ENCODE assay signal across 7 cellular contexts in genomic region chr12:105332286-105332685, GRCh38. TPM values are rescaled to one million over a fixed set of nuclear protein-coding genes. Genes with fewer than 3 reads are reported as not detected.
A peak's percentile ranks its signal among the peaks of the same experiment; 100 is the strongest.
DNase-seq lines count a peak whose midpoint lies in the region; ATAC-seq, FAIRE-seq and TF ChIP-seq lines count a peak whose summit lies in the region.
"Not testable (repeated sequence)": the region's sequence is repeated elsewhere in the genome, so short reads cannot be mapped to it uniquely, and the experiment has no call there.

No MANE protein-coding gene starts in this region.

- H3K36me3 ChIP-seq in KMS-11 (ENCODE audit: insufficient read depth); endodermal cell (ENCODE audit: control insufficient read depth, insufficient read depth, low read length); keratinocyte (ENCODE audit: control insufficient read depth in 2 of 2, extremely low read depth in 1 of 2, insufficient read depth in 2 of 2, low read length in 2 of 2); prostate gland: not testable (repeated sequence)

- 87 to 94% methylated on average over 5 to 6 of the region's 6 CpGs for WGBS in endodermal cell (ENCODE audit: insufficient coverage in 1 of 2, insufficient read length in 1 of 2), 2 experiments
- 92% methylated on average over 6 of the region's 6 CpGs for WGBS in prostate gland

- peaks cover 27% of the 10 kb centered on the region for H3K36me3 Mint-ChIP-seq in T-helper 1 cell treated with Interleukin-12 subunit alpha and Interleukin-12 subunit beta and Interleukin-4 antibody, amounts not matched to agents 30 μg/mL and 1 μg/mL, for 36 hours (ENCODE audit: low read depth)
- H3K36me3 Mint-ChIP-seq in activated naive CD8-positive, alpha-beta T cell treated with anti-CD3 and anti-CD28 coated beads, Interleukin-2, amount 10 ng/mL, durations not matched to agents 7 days and 5 days = peaks cover 43% of the 10 kb centered on the region
- H3K36me3 Mint-ChIP-seq in endodermal cell (ENCODE audit: low read depth) = not testable (repeated sequence)

- not testable (repeated sequence) for H3K27me3 ChIP-seq in KMS-11 (ENCODE audit: insufficient read depth, low read depth); keratinocyte (ENCODE audit: control insufficient read depth, extremely low read depth, insufficient read depth, low read length); prostate gland (replicated peaks; ENCODE audit: insufficient read depth)
- H3K27me3 ChIP-seq in endodermal cell (ENCODE audit: control insufficient read depth, insufficient read depth, low read length, poor library complexity, severe bottlenecking) = peaks cover 14% of the 10 kb centered on the region

- H3K27ac Mint-ChIP-seq in T-helper 1 cell treated with Interleukin-12 subunit alpha and Interleukin-12 subunit beta and Interleukin-4 antibody, amounts not matched to agents 30 μg/mL and 1 μg/mL, for 36 hours = peak overlapping the region; percentile 87
- peak overlapping the region; percentile 73 for H3K27ac Mint-ChIP-seq in activated naive CD8-positive, alpha-beta T cell treated with anti-CD3 and anti-CD28 coated beads, Interleukin-2, amount 10 ng/mL, durations not matched to agents 7 days and 5 days
- not testable (repeated sequence) for H3K27ac Mint-ChIP-seq in endodermal cell

- H3K4me1 Mint-ChIP-seq in T-helper 1 cell treated with Interleukin-12 subunit alpha and Interleukin-12 subunit beta and Interleukin-4 antibody, amounts not matched to agents 30 μg/mL and 1 μg/mL, for 36 hours (ENCODE audit: low read depth) = peaks cover 67% of the 10 kb centered on the region
- peaks cover 69% of the 10 kb centered on the region for H3K4me1 Mint-ChIP-seq in activated naive CD8-positive, alpha-beta T cell treated with anti-CD3 and anti-CD28 coated beads, Interleukin-2, amount 10 ng/mL, durations not matched to agents 7 days and 5 days
- H3K4me1 Mint-ChIP-seq in endodermal cell = peaks cover 18% of the 10 kb centered on the region

- H3K4me2 ChIP-seq in KMS-11 = peak overlapping the region; percentile 71; the same call in 1 of the 2 replicates
- H3K4me2 ChIP-seq in keratinocyte (ENCODE audit: control insufficient read depth, extremely low read depth, insufficient read depth, low read depth, low read length) = peak overlapping the region; percentile 97

- not testable (repeated sequence) for H3K9me1 ChIP-seq in keratinocyte (ENCODE audit: control insufficient read depth, extremely low read depth, insufficient read depth, low read length)

- dilution Hi-C loops in keratinocyte (cut with MboI; ENCODE audit: extremely low pct_ligation_motif_present, low sequenced_read_pairs) = not testable (repeated sequence)

- H4K20me1 ChIP-seq in KMS-11 (ENCODE audit: insufficient read depth); keratinocyte (ENCODE audit: control insufficient read depth, extremely low read depth, insufficient read depth, low read length): not testable (repeated sequence)

- peak overlapping the region; percentile 91 for H3K4me3 Mint-ChIP-seq in T-helper 1 cell treated with Interleukin-12 subunit alpha and Interleukin-12 subunit beta and Interleukin-4 antibody, amounts not matched to agents 30 μg/mL and 1 μg/mL, for 36 hours
- peak overlapping the region; percentile 85 for H3K4me3 Mint-ChIP-seq in activated naive CD8-positive, alpha-beta T cell treated with anti-CD3 and anti-CD28 coated beads, Interleukin-2, amount 10 ng/mL, durations not matched to agents 7 days and 5 days
- not testable (repeated sequence) for H3K4me3 Mint-ChIP-seq in endodermal cell

- not testable (repeated sequence) for H3K4me3 ChIP-seq in KMS-11 (IDR thresholded peaks at IDR 0.05; ENCODE audit: insufficient read depth, low read depth, low read length); prostate gland
- H3K4me3 ChIP-seq in endodermal cell (ENCODE audit: low read length) (peak overlapping the region; percentile 85), keratinocyte (ENCODE audit: control insufficient read depth in 2 of 3, extremely low read depth in 1 of 3, insufficient read depth in 2 of 3, low read depth in 1 of 3, low read length in 3 of 3) (peak overlapping the region in 2 of 3 experiments; percentile 76 to 82)

- TF ChIP-seq CTCF in KMS-11 (conservative IDR thresholded peaks at IDR 0.05; ENCODE audit: low read depth, low read length); endodermal cell (conservative IDR thresholded peaks at IDR 0.05); keratinocyte (optimal IDR thresholded peaks at IDR 0.05 in 1 of 3, IDR thresholded peaks at IDR 0.05 in 1 of 3, conservative IDR thresholded peaks at IDR 0.05 in 1 of 3; ENCODE audit: extremely low read depth in 1 of 3, insufficient read depth in 2 of 3, low read length in 3 of 3); prostate gland (IDR thresholded peaks at IDR 0.05): not testable (repeated sequence)

- POLR2A ChIA-PET in activated naive CD8-positive, alpha-beta T cell treated with anti-CD3 and anti-CD28 coated beads, Interleukin-2, amount 10 ng/mL, durations not matched to agents 7 days and 5 days (lab: Charles Lee) = interaction anchor here (1.2 to 3.2 kb wide), 6 partner anchors 12 to 26 kb away, joined by 4 to 21 read pairs (median 9); no protein-coding TSS in a partner anchor

- H3K27ac ChIP-seq in KMS-11; endodermal cell (ENCODE audit: low read depth, low read length): not testable (repeated sequence)
- H3K27ac ChIP-seq in keratinocyte (ENCODE audit: control insufficient read depth, insufficient read depth, low read length) (peak overlapping the region; percentile 64), prostate gland (peak overlapping the region; percentile 11 to 71)

- not testable (repeated sequence) for H2AFZ ChIP-seq in KMS-11 (ENCODE audit: low read depth); keratinocyte (ENCODE audit: control insufficient read depth, low read length)

- not testable (repeated sequence) for H3K79me2 ChIP-seq in KMS-11 (ENCODE audit: insufficient read depth, low read depth)
- peaks cover 49% of the 10 kb centered on the region for H3K79me2 ChIP-seq in keratinocyte (ENCODE audit: control insufficient read depth, insufficient read depth, low read length)

- H3K9me3 ChIP-seq in endodermal cell (ENCODE audit: control insufficient read depth, low read length); keratinocyte (ENCODE audit: control insufficient read depth, low read depth, low read length); prostate gland: not testable (repeated sequence)

- not testable (repeated sequence) for FAIRE-seq in keratinocyte (lab: Jason Lieb, UNC)

- DNase-seq in EH (ENCODE audit: low read depth) (peak; percentile 81), endodermal cell (peak; percentile 60)
- DNase-seq in activated naive CD8-positive, alpha-beta T cell treated with anti-CD3 and anti-CD28 coated beads, Interleukin-2, amount 10 ng/mL, durations not matched to agents 7 days and 5 days; keratinocyte (ENCODE audit: low read depth, low spot score); prostate gland (ENCODE audit: low spot score): not testable (repeated sequence)

- H3K4me1 ChIP-seq in KMS-11 (ENCODE audit: low read depth, poor library complexity, severe bottlenecking) = peaks cover 14% of the 10 kb centered on the region
- H3K4me1 ChIP-seq in endodermal cell (ENCODE audit: control insufficient read depth, insufficient read depth, low read length); prostate gland (replicated peaks): not testable (repeated sequence)
- peaks cover 35% of the 10 kb centered on the region for H3K4me1 ChIP-seq in keratinocyte (ENCODE audit: control insufficient read depth, extremely low read depth, insufficient read depth, low read length)

- intact Hi-C loops in prostate gland (cut with DNase I) = not testable (repeated sequence)

- not testable (repeated sequence) for TF ChIP-seq POLR2A in prostate gland (IDR thresholded peaks at IDR 0.05)

- not testable (repeated sequence) for H3K27me3 Mint-ChIP-seq in T-helper 1 cell treated with Interleukin-12 subunit alpha and Interleukin-12 subunit beta and Interleukin-4 antibody, amounts not matched to agents 30 μg/mL and 1 μg/mL, for 36 hours (ENCODE audit: low read depth); activated naive CD8-positive, alpha-beta T cell treated with anti-CD3 and anti-CD28 coated beads, Interleukin-2, amount 10 ng/mL, durations not matched to agents 7 days and 5 days
- H3K27me3 Mint-ChIP-seq in endodermal cell (ENCODE audit: insufficient read depth) = peaks cover 29% of the 10 kb centered on the region

- ATAC-seq in activated naive CD8-positive, alpha-beta T cell treated with anti-CD3 and anti-CD28 coated beads, Interleukin-2, amount 10 ng/mL, durations not matched to agents 7 days and 5 days (ENCODE audit: low read depth) = not testable (repeated sequence)

- H3K9ac ChIP-seq in KMS-11; endodermal cell (ENCODE audit: extremely low read depth, low read length, poor library complexity, severe bottlenecking): not testable (repeated sequence)
- peak overlapping the region; percentile 66 for H3K9ac ChIP-seq in keratinocyte (ENCODE audit: control insufficient read depth, extremely low read depth, insufficient read depth, low read length)

- not testable (repeated sequence) for H3K9me3 Mint-ChIP-seq in T-helper 1 cell treated with Interleukin-12 subunit alpha and Interleukin-12 subunit beta and Interleukin-4 antibody, amounts not matched to agents 30 μg/mL and 1 μg/mL, for 36 hours; activated naive CD8-positive, alpha-beta T cell treated with anti-CD3 and anti-CD28 coated beads, Interleukin-2, amount 10 ng/mL, durations not matched to agents 7 days and 5 days; endodermal cell

RNA-seq across cellular contexts. Expression of gene C12orf75, which starts 1.8 kb away (rescaled TPM):
- 100 to 1,000 TPM; 167 to 172 TPM for total RNA-seq in activated naive CD8-positive, alpha-beta T cell treated with anti-CD3 and anti-CD28 coated beads, Interleukin-2, amount 10 ng/mL, durations not matched to agents 7 days and 5 days
- total RNA-seq in endodermal cell (10 to 100 TPM; 43.7 to 57.0 TPM), prostate gland (100 to 1,000 TPM in 1 of 2 donors, 10 to 100 TPM in 1; 47.1 to 108 TPM)
- 43.2 TPM for polyA plus RNA-seq in endodermal cell (2013, experiment 1 of 2)
- 43.9 TPM for polyA plus RNA-seq in endodermal cell (2013, experiment 2 of 2)
- polyA plus RNA-seq in keratinocyte = 114 to 160 TPM (median 123 TPM) in 3 replicates
- polyA plus RNA-seq in keratinocyte (2011; ENCODE audit: low read depth) = 16.9 TPM
- polyA plus RNA-seq in keratinocyte (2011; cell fraction: cytosol; rRNA removed) = 159 and 285 TPM in 2 replicates
- 40.4 and 50.7 TPM in 2 replicates for polyA plus RNA-seq in keratinocyte (2011; cell fraction: nucleus; rRNA removed)
- polyA plus RNA-seq in keratinocyte (2012; ENCODE audit: low replicate concordance) = 33.3 and 120 TPM in 2 replicates
- 6.0 to 46.7 TPM (median 32.0 TPM) in 3 replicates for polyA minus RNA-seq in keratinocyte
- polyA minus RNA-seq in keratinocyte (2011; cell fraction: cytosol; rRNA and poly(A)+ RNA removed) = 82.7 TPM
- polyA minus RNA-seq in keratinocyte (2011; cell fraction: nucleus; rRNA and poly(A)+ RNA removed) = 12.0 and 18.7 TPM in 2 replicates
